12 cellular contexts compared by ENCODE assay signal in the genomic region with DNA sequence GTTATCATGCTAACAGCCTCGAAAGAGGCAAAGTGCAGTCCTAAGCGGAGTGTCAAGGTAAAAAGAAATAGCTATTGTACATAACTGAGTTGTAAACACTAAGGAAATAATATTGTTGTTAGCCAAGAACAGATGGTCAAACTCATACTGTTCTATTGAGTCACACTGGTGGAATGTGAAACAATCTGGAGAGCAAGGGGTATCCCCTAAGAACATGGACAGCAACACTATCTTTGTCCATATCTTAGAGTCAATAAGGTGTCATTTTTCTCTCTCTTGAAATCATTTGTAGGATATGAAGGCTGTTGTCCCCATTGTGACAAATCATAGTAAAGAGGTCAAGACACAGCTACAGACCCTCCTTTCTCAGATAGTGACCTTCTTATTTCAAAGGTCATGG. TPM values are rescaled to one million over a fixed set of nuclear protein-coding genes. Genes with fewer than 3 reads are reported as not detected.
DNase-seq lines count a peak whose midpoint lies in the region; ATAC-seq, FAIRE-seq and TF ChIP-seq lines count a peak whose summit lies in the region.
"Had no signal": no experiment of that assay in that cellular context is flagged by ENCODE, and none has a peak within 500 bp of the region (broad histone marks: within the 10 kb centered on the region; RNA-seq: fewer than 3 reads in every experiment).

No MANE protein-coding gene starts in this region.

- DNase-seq in HT1080 (ENCODE audit: low read depth) = peak; percentile 70
- DNase-seq in astrocyte (ENCODE audit: low read depth) = peak; percentile 90
- DNase-seq in foreskin fibroblast = peak; percentile 73 to 87
- peak; percentile 20 for DNase-seq in urothelium cell line (ENCODE audit: low spot score)
- DNase-seq in HAP-1 (ENCODE audit: low spot score in 2 of 2) = no peak
- no peak for DNase-seq in prostate gland (ENCODE audit: low spot score)
- DNase-seq: activated B cell treated with CpG ODN at 0.5 μM for 24 hours; activated CD8-positive, alpha-beta memory T cell treated with anti-CD3 and anti-CD28 coated beads, Interleukin-2, amount 50 U/mL, for 48 hours; Caco-2; effector CD4-positive, alpha-beta T cell; small intestine had no signal

- no peak for TF ChIP-seq POLR2A in prostate gland (IDR thresholded peaks at IDR 0.05)

- H3K27ac ChIP-seq in astrocyte (ENCODE audit: low read depth, low read length) (peak overlapping the region; percentile 78), prostate gland (no peak overlapping the region)

- H3K9me3 ChIP-seq in astrocyte (ENCODE audit: insufficient read depth, low read depth, low read length) (no peaks in the 10 kb centered on the region), HAP-1 (no peaks in the 10 kb centered on the region), prostate gland (no peaks in the 10 kb centered on the region)
- H3K9me3 ChIP-seq: Caco-2 had no signal

- H3K36me3 ChIP-seq in astrocyte (ENCODE audit: insufficient read depth, low read length) (no peaks in the 10 kb centered on the region), HAP-1 (replicated peaks) (no peaks in the 10 kb centered on the region), prostate gland (no peaks in the 10 kb centered on the region)

- no peak for ATAC-seq in HG02642 (IDR thresholded peaks at IDR 0.05; ENCODE audit: poor library complexity, unreplicated experiment)

- H3K27me3 ChIP-seq in astrocyte (ENCODE audit: insufficient read depth, low read length) = no peaks in the 10 kb centered on the region
- no peaks in the 10 kb centered on the region for H3K27me3 ChIP-seq in HAP-1 (ENCODE audit: low read depth)
- no peaks in the 10 kb centered on the region for H3K27me3 ChIP-seq in prostate gland (replicated peaks; ENCODE audit: insufficient read depth)

- no peak overlapping the region for H2AFZ ChIP-seq in astrocyte (ENCODE audit: low read depth, low read length)

- peak overlapping the region; percentile 80 for H3K27ac Mint-ChIP-seq in astrocyte (ENCODE audit: unreplicated experiment)
- H3K27ac Mint-ChIP-seq: activated B cell treated with CpG ODN at 0.5 μM for 24 hours had no signal

- FAIRE-seq in astrocyte (lab: Jason Lieb, UNC) (peak; percentile 93), urothelium cell line (lab: Jason Lieb, UNC) (no peak)
- FAIRE-seq: small intestine had no signal

- in situ Hi-C loops in HAP-1 (cut with MboI; ENCODE audit: low sequenced_read_pairs) = no loop called here

- H3K4me3 ChIP-seq in astrocyte (ENCODE audit: insufficient read depth, low read depth, low read length) (peak overlapping the region; percentile 17), foreskin fibroblast (ENCODE audit: low read depth in 1 of 2, low read length in 2 of 2) (no peak overlapping the region), HAP-1 (no peak overlapping the region), prostate gland (no peak overlapping the region)

- peak overlapping the region; percentile 42 for H3K9ac ChIP-seq in astrocyte (ENCODE audit: low read length)

- no peaks in the 10 kb centered on the region for H3K79me2 ChIP-seq in astrocyte (ENCODE audit: insufficient read depth, low read length)

- no peaks in the 10 kb centered on the region for H3K36me3 Mint-ChIP-seq in astrocyte (ENCODE audit: low read depth, unreplicated experiment)

- H3K4me2 ChIP-seq in astrocyte (ENCODE audit: low read length) = peak overlapping the region; percentile 68

- H3K4me1 ChIP-seq in astrocyte (ENCODE audit: insufficient read depth, low read length) (peaks cover 58% of the 10 kb centered on the region), HAP-1 (peaks cover 73% of the 10 kb centered on the region), prostate gland (replicated peaks) (no peaks in the 10 kb centered on the region)

- WGBS in prostate gland = 87% methylated on average over 2 of the region's 2 CpGs

- TF ChIP-seq CTCF in astrocyte (IDR thresholded peaks at IDR 0.05; ENCODE audit: insufficient read depth, low read depth, low read length) (no peak), foreskin fibroblast (IDR thresholded peaks at IDR 0.05; ENCODE audit: low read depth, low read length) (no peak), prostate gland (IDR thresholded peaks at IDR 0.05) (no peak)

- peaks cover 65% of the 10 kb centered on the region for H3K4me1 Mint-ChIP-seq in astrocyte (ENCODE audit: low read depth, unreplicated experiment)

- intact Hi-C loops in prostate gland (cut with DNase I) = loop anchor here (10.0 kb wide), 1 partner anchor 149 kb away; no protein-coding TSS in a partner anchor

- no peaks in the 10 kb centered on the region for H3K27me3 Mint-ChIP-seq in astrocyte (ENCODE audit: low read depth, unreplicated experiment)

- H3K4me3 Mint-ChIP-seq in astrocyte (ENCODE audit: unreplicated experiment) = peak overlapping the region; percentile 50
- H3K4me3 Mint-ChIP-seq: activated B cell treated with CpG ODN at 0.5 μM for 24 hours had no signal

- H4K20me1 ChIP-seq in astrocyte (ENCODE audit: insufficient read depth, low read length) = no peaks in the 10 kb centered on the region

- H3K9me3 Mint-ChIP-seq in astrocyte (ENCODE audit: unreplicated experiment) = no peaks in the 10 kb centered on the region
- H3K9me3 Mint-ChIP-seq: activated B cell treated with CpG ODN at 0.5 μM for 24 hours had no signal

RNA-seq across cellular contexts. Expression of gene PDGFC, which starts 4.5 kb away (rescaled TPM):
- 46.5 and 52.3 TPM in 2 replicates for total RNA-seq in HT1080 (2014; rRNA removed; shearing (Covaris generic))
- 38.6 and 43.3 TPM in 2 replicates for polyA plus RNA-seq in HT1080 (2015; cell fraction: cytosol; rRNA removed)
- 44.7 and 50.5 TPM in 2 replicates for polyA plus RNA-seq in HT1080 (2015; cell fraction: nucleus; rRNA removed)
- total RNA-seq in astrocyte = 167 and 188 TPM in 2 replicates
- 10 to 100 TPM; 18.6 to 36.8 TPM for total RNA-seq in prostate gland
- total RNA-seq: activated B cell treated with CpG ODN at 0.5 μM for 24 hours had no signal

Comparison
In these comparisons a context has a peak if more than half of its experiments do, and no peak if none do; other contexts are left out.
1. DNase-seq: peak in HT1080 (single experiment), astrocyte (single experiment), foreskin fibroblast (2 of 2) and urothelium cell line (single experiment); none in HAP-1 (0 of 2) and prostate gland (single experiment).